17 cellular contexts compared by ENCODE assay signal in genomic region chr11:72630104-72630852, GRCh38. TPM values are rescaled to one million over a fixed set of nuclear protein-coding genes. Genes with fewer than 3 reads are reported as not detected.
DNase-seq lines count a peak whose midpoint lies in the region; ATAC-seq and TF ChIP-seq lines count a peak whose summit lies in the region.
"Had no signal": no experiment of that assay in that cellular context is flagged by ENCODE, and none has a peak within 500 bp of the region (broad histone marks: within the 10 kb centered on the region; RNA-seq: fewer than 3 reads in every experiment).

No MANE protein-coding gene starts in this region.

- H3K27me3 Mint-ChIP-seq in central memory CD8-positive, alpha-beta T cell, result peaks cover 37% of the 10 kb centered on the region

- H3K9me3 Mint-ChIP-seq in central memory CD8-positive, alpha-beta T cell, result no peaks in the 10 kb centered on the region
- H3K9me3 Mint-ChIP-seq: CD4-positive, alpha-beta memory T cell had no signal

- 64 to 74% (median 69%) methylated on average over 16 of the region's 16 CpGs for WGBS in heart left ventricle, 4 donors

- peaks cover 2% of the 10 kb centered on the region for H3K36me3 Mint-ChIP-seq in central memory CD8-positive, alpha-beta T cell (ENCODE audit: insufficient read depth)
- H3K36me3 Mint-ChIP-seq: CD4-positive, alpha-beta memory T cell had no signal

- ATAC-seq in heart left ventricle, result no peak
- no peak for ATAC-seq in left ventricle myocardium superior
- no peak for ATAC-seq in central memory CD8-positive, alpha-beta T cell (replicated peaks; ENCODE audit: extremely low read depth, poor library complexity, severe bottlenecking)

- H3K4me1 ChIP-seq in heart left ventricle (peaks cover 12 to 100% (median 81%) of the 10 kb centered on the region in 12 donors), muscle layer of colon (ENCODE audit: insufficient read depth, low read length) (peaks cover 90% of the 10 kb centered on the region), Peyer's patch (peaks cover 0 to 24% (median 0%) of the 10 kb centered on the region in 4 donors), BE2C (peaks cover 50% of the 10 kb centered on the region)

- intact Hi-C loops in heart left ventricle (cut with DNase I), result no loop called here
- intact Hi-C loops in left ventricle myocardium superior (cut with micrococcal nuclease), result no loop called here

- peak overlapping the region; percentile 36 for H3K9ac ChIP-seq in muscle layer of colon (ENCODE audit: low read length)
- H3K9ac ChIP-seq: KMS-11 had no signal

- H3K9me3 ChIP-seq in heart left ventricle (no peaks in the 10 kb centered on the region), muscle layer of colon (ENCODE audit: low read length) (no peaks in the 10 kb centered on the region), Peyer's patch (no peaks in the 10 kb centered on the region), BE2C (no peaks in the 10 kb centered on the region)

- H3K27ac Mint-ChIP-seq in central memory CD8-positive, alpha-beta T cell (ENCODE audit: low read depth), result peak overlapping the region; percentile 29

- H3K27me3 ChIP-seq in heart left ventricle (no peaks in the 10 kb centered on the region), muscle layer of colon (ENCODE audit: control insufficient read depth in 1 of 2, insufficient read depth in 2 of 2, low read length in 2 of 2) (no peaks in the 10 kb centered on the region), Peyer's patch (no peaks in the 10 kb centered on the region), BE2C (no peaks in the 10 kb centered on the region)

- TF ChIP-seq CTCF in heart left ventricle (IDR thresholded peaks at IDR 0.05), result no peak
- TF ChIP-seq CTCF in Peyer's patch (IDR thresholded peaks at IDR 0.05), result no peak
- TF ChIP-seq CTCF in BE2C (IDR thresholded peaks at IDR 0.05; ENCODE audit: low read depth, low read length), result no peak

- peaks cover 10% of the 10 kb centered on the region for H3K4me1 Mint-ChIP-seq in central memory CD8-positive, alpha-beta T cell

- H3K4me3 Mint-ChIP-seq in central memory CD8-positive, alpha-beta T cell, result no peak overlapping the region
- H3K4me3 Mint-ChIP-seq: CD4-positive, alpha-beta memory T cell had no signal

- H3K27ac ChIP-seq in heart left ventricle, result peak overlapping the region in 11 of 12 donors; percentile 10 to 89 (median 77)
- H3K27ac ChIP-seq in muscle layer of colon (ENCODE audit: low read depth, low read length), result peak overlapping the region; percentile 97
- H3K27ac ChIP-seq in temporal lobe (ENCODE audit: low read depth, low read length), result peak overlapping the region; percentile 57
- H3K27ac ChIP-seq in Peyer's patch, result peak overlapping the region in 2 of 4 donors; percentile 13 to 68
- H3K27ac ChIP-seq: KMS-11 had no signal

- H3K36me3 ChIP-seq in heart left ventricle (no peaks in the 10 kb centered on the region), muscle layer of colon (ENCODE audit: insufficient read depth, low read length) (peaks cover 4% of the 10 kb centered on the region), Peyer's patch (no peaks in the 10 kb centered on the region), BE2C (peaks cover 47% of the 10 kb centered on the region)

- H3K4me3 ChIP-seq in heart left ventricle, result no peak overlapping the region
- peak overlapping the region in 1 of 2 donors; percentile 42 for H3K4me3 ChIP-seq in muscle layer of colon (ENCODE audit: low read depth in 1 of 2, low read length in 2 of 2)
- H3K4me3 ChIP-seq in Peyer's patch, result no peak overlapping the region
- H3K4me3 ChIP-seq in BE2C (ENCODE audit: low read depth, low read length), result no peak overlapping the region

- TF ChIP-seq POLR2A in heart left ventricle (IDR thresholded peaks at IDR 0.05) (no peak), Peyer's patch (IDR thresholded peaks at IDR 0.05) (no peak)

- DNase-seq in heart left ventricle (no peak), left ventricle myocardium superior (no peak), DMS 273 (lab: John Stamatoyannopoulos, UW; ENCODE audit: unreplicated experiment) (no peak), Peyer's patch (no peak), BE2C (no peak)
- DNase-seq in central memory CD8-positive, alpha-beta T cell (ENCODE audit: low spot score in 2 of 2), result no peak
- DNase-seq: 8988T; activated CD4-positive, alpha-beta T cell treated with anti-CD3 and anti-CD28 coated beads, Interleukin-2, amount 50 U/mL, for 48 hours; aorta; CD4-positive, alpha-beta memory T cell; NCI-H1436; NCI-H2227 treated with DMSO at 0.1 percent for 48 hours; stimulated activated naive CD4-positive, alpha-beta T cell treated with Interleukin-2 at 50 U/mL for 16 hours had no signal

RNA-seq across cellular contexts. Expression of gene PDE2A, which starts 43.9 kb away (rescaled TPM):
- total RNA-seq in heart left ventricle (10 to 100 TPM; 16.8 to 53.7 (median 23.7) TPM), left ventricle myocardium superior (30.0 TPM), temporal lobe (80.4 TPM), Peyer's patch (10 to 100 TPM in 3 of 4 donors, 1 to 10 TPM in 1; 8.4 to 75.9 (median 33.1) TPM)
- polyA plus RNA-seq in heart left ventricle, result 10 to 100 TPM; 23.2 to 24.1 TPM
- 298 TPM for polyA plus RNA-seq in BE2C (2012; ENCODE audit: insufficient read depth, insufficient read length, low read depth)
- total RNA-seq: G401 had no signal
